7 cellular contexts compared by ENCODE assay signal in the genomic region with DNA sequence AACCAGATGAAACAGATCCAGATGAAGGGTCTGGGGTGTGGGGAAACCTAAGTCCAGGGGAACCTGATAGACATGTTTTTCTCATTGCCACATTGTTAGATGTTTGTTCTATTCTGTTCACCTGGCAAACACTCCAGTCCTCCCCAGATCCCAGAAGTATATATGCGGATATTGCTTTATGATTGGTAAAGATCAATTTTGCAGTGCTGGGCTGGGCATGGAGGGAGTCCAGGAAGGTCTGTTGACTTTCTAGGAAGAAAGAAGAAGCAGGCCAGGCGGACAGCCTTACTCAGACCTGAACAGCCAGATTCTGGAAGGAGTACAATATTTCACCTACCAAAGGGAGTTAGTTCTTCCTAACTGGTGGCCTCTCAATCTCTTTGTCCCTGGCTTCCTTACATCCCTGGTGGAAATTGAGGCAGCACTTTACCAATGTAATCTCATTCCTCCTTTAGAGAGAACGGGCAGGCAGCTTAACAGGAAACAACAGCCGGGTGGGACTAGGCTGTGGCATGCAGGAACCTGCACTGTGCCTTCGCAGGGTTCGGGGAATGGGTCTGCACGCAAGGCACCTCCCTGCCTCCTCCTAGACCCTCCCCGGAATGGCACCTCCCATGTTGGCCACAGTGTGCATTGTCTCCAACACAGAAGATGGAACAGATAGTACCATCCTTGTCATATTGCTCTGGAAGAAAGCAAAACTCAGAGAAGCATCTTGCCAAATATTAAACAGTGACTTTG. TPM values are rescaled to one million over a fixed set of nuclear protein-coding genes. Genes with fewer than 3 reads are reported as not detected.
DNase-seq lines count a peak whose midpoint lies in the region; ATAC-seq and TF ChIP-seq lines count a peak whose summit lies in the region.

No MANE protein-coding gene starts in this region.

- H3K27me3 Mint-ChIP-seq in activated naive CD4-positive, alpha-beta T cell treated with anti-CD3 and anti-CD28 coated beads, Interleukin-2, amount 50 U/mL, for 24 hours, result no peaks in the 10 kb centered on the region

- peak overlapping the region; percentile 98 for H3K4me2 ChIP-seq in Loucy (ENCODE audit: low read depth, low read length, poor library complexity, severe bottlenecking)

- H3K4me1 ChIP-seq in Loucy (ENCODE audit: insufficient read depth, low read length, poor library complexity, severe bottlenecking) (peaks cover 64% of the 10 kb centered on the region), muscle layer of colon (ENCODE audit: insufficient read depth, low read length) (no peaks in the 10 kb centered on the region), urinary bladder (ENCODE audit: insufficient read depth) (no peaks in the 10 kb centered on the region)

- peaks cover 4% of the 10 kb centered on the region for H3K9me3 Mint-ChIP-seq in activated naive CD4-positive, alpha-beta T cell treated with anti-CD3 and anti-CD28 coated beads, Interleukin-2, amount 50 U/mL, for 24 hours

- peak overlapping the region; percentile 91 for H3K4me3 Mint-ChIP-seq in activated naive CD4-positive, alpha-beta T cell treated with anti-CD3 and anti-CD28 coated beads, Interleukin-2, amount 50 U/mL, for 24 hours

- 63% methylated on average over 8 of the region's 8 CpGs for WGBS in urinary bladder

- peaks cover 78% of the 10 kb centered on the region for H3K79me2 ChIP-seq in Loucy (ENCODE audit: insufficient read depth, low read length)

- in situ Hi-C loops in GM13977 (cut with MboI; ENCODE audit: low pct_unique_long_range_greater_than_20kb, low sequenced_read_pairs, unreplicated experiment), result no loop called here

- H3K27ac ChIP-seq in muscle layer of colon (ENCODE audit: low read depth, low read length) (peak overlapping the region; percentile 52), urinary bladder (ENCODE audit: low read depth) (no peak overlapping the region)

- no peaks in the 10 kb centered on the region for H3F3A ChIP-seq in Loucy (ENCODE audit: low read depth)

- H3K36me3 Mint-ChIP-seq in activated naive CD4-positive, alpha-beta T cell treated with anti-CD3 and anti-CD28 coated beads, Interleukin-2, amount 50 U/mL, for 24 hours, result peaks cover 47% of the 10 kb centered on the region

- peaks cover 28% of the 10 kb centered on the region; the same call in 1 of the 2 replicates for H3K36me3 ChIP-seq in Loucy (ENCODE audit: insufficient read depth, low read length)
- H3K36me3 ChIP-seq in muscle layer of colon (ENCODE audit: insufficient read depth, low read length), result no peaks in the 10 kb centered on the region
- no peaks in the 10 kb centered on the region for H3K36me3 ChIP-seq in urinary bladder (ENCODE audit: insufficient read depth)

- H3K9ac ChIP-seq in Loucy (ENCODE audit: low read depth, low read length, poor library complexity, severe bottlenecking) (peak overlapping the region; percentile 95), muscle layer of colon (ENCODE audit: low read length) (no peak overlapping the region)

- H3K9me2 ChIP-seq in Loucy (replicated peaks; ENCODE audit: low read depth, low read length), result no peaks in the 10 kb centered on the region

- no peak for TF ChIP-seq CTCF in Loucy (conservative IDR thresholded peaks at IDR 0.05; ENCODE audit: low read length)
- TF ChIP-seq CTCF in GM13977 (IDR thresholded peaks at IDR 0.05; ENCODE audit: extremely low read depth, insufficient read depth, missing control alignments), result no peak

- H3K27ac Mint-ChIP-seq in activated naive CD4-positive, alpha-beta T cell treated with anti-CD3 and anti-CD28 coated beads, Interleukin-2, amount 50 U/mL, for 24 hours, result peak overlapping the region; percentile 95

- peaks cover 3% of the 10 kb centered on the region for H4K20me1 ChIP-seq in Loucy (ENCODE audit: insufficient read depth, low read length, poor library complexity, severe bottlenecking)

- no peak for ATAC-seq in GM18502 (IDR thresholded peaks at IDR 0.05; ENCODE audit: poor library complexity, unreplicated experiment)

- H3K27me3 ChIP-seq in Loucy (ENCODE audit: insufficient read depth, low read length, poor library complexity, severe bottlenecking) (no peaks in the 10 kb centered on the region), muscle layer of colon (ENCODE audit: control insufficient read depth in 1 of 2, insufficient read depth in 2 of 2, low read length in 2 of 2) (no peaks in the 10 kb centered on the region)

- no peak overlapping the region for H2AFZ ChIP-seq in Loucy (ENCODE audit: low read length)

- no peaks in the 10 kb centered on the region for H3K9me3 ChIP-seq in Loucy (ENCODE audit: insufficient read depth, low read depth, low read length)
- no peaks in the 10 kb centered on the region for H3K9me3 ChIP-seq in muscle layer of colon (ENCODE audit: low read length)

- peaks cover 84% of the 10 kb centered on the region for H3K4me1 Mint-ChIP-seq in activated naive CD4-positive, alpha-beta T cell treated with anti-CD3 and anti-CD28 coated beads, Interleukin-2, amount 50 U/mL, for 24 hours

- DNase-seq in GM13977 (ENCODE audit: low spot score) (no peak), retina (no peak)

- H3K4me3 ChIP-seq in Loucy (ENCODE audit: low read length, poor library complexity, severe bottlenecking) (peak overlapping the region; percentile 84), muscle layer of colon (ENCODE audit: low read depth in 1 of 2, low read length in 2 of 2) (peak overlapping the region in 1 of 2 donors; percentile 32), urinary bladder (ENCODE audit: low read depth, low read length) (peak overlapping the region; percentile 37)

RNA-seq across cellular contexts. Expression of a gene that starts 0.9 kb away (rescaled TPM):
- 29.5 TPM for total RNA-seq in urinary bladder
- polyA plus RNA-seq in urinary bladder, result 30.3 TPM

RNA-seq across cellular contexts. Expression of a gene that starts 54.3 kb away (rescaled TPM):
- total RNA-seq in urinary bladder, result 18.8 TPM
- polyA plus RNA-seq in urinary bladder, result 10.1 TPM
